19 cellular contexts compared by ENCODE assay signal in genomic region chr7:32089678-32090077, GRCh38. TPM values are rescaled to one million over a fixed set of nuclear protein-coding genes. Genes with fewer than 3 reads are reported as not detected.
A peak's percentile ranks its signal among the peaks of the same experiment; 100 is the strongest.
DNase-seq lines count a peak whose midpoint lies in the region; ATAC-seq and TF ChIP-seq lines count a peak whose summit lies in the region.
"Had no signal": no experiment of that assay in that cellular context is flagged by ENCODE, and none has a peak within 500 bp of the region (broad histone marks: within the 10 kb centered on the region; RNA-seq: fewer than 3 reads in every experiment).

No MANE protein-coding gene starts in this region.

- H2AFZ ChIP-seq in neural progenitor cell (replicated peaks), result no peak overlapping the region

- H3K9me3 Mint-ChIP-seq in chondrocyte (ENCODE audit: low read depth), result no peaks in the 10 kb centered on the region
- no peaks in the 10 kb centered on the region for H3K9me3 Mint-ChIP-seq in neural progenitor cell
- H3K9me3 Mint-ChIP-seq: CD4-positive, alpha-beta T cell had no signal

- TF ChIP-seq CTCF in heart right ventricle (IDR thresholded peaks at IDR 0.05), result no peak
- 0 out of 2 replicates have a peak, but pooled peaks have one; percentile 2 for TF ChIP-seq CTCF in BJ (IDR thresholded peaks at IDR 0.05; ENCODE audit: insufficient read depth, low read depth, low read length)
- peak; percentile 32 for TF ChIP-seq CTCF in chondrocyte (IDR thresholded peaks at IDR 0.05)
- TF ChIP-seq CTCF in neural progenitor cell (IDR thresholded peaks at IDR 0.05), result no peak
- no peak for TF ChIP-seq CTCF in lower leg skin (IDR thresholded peaks at IDR 0.05)
- no peak for TF ChIP-seq CTCF in upper lobe of right lung (IDR thresholded peaks at IDR 0.05)

- POLR2A ChIA-PET in BJ (lab: Charles Lee), result interaction anchor here (0.6 kb wide), 1 partner anchor 85 kb away, joined by 3 read pairs; no protein-coding TSS in a partner anchor

- H3K4me3 Mint-ChIP-seq in chondrocyte (ENCODE audit: unreplicated experiment) (no peak overlapping the region), neural progenitor cell (no peak overlapping the region)
- H3K4me3 Mint-ChIP-seq: CD4-positive, alpha-beta T cell; HFFc6 had no signal

- intact Hi-C loops in heart right ventricle (cut with DNase I), result no loop called here
- intact Hi-C loops in Right ventricle myocardium inferior (cut with DNase I), result no loop called here
- intact Hi-C loops in lower leg skin (cut with DNase I; ENCODE audit: low total_unique reads), result no loop called here
- intact Hi-C loops in upper lobe of right lung (cut with DNase I), result no loop called here

- H3K4me2 ChIP-seq in neural progenitor cell, result no peak overlapping the region

- H3K36me3 ChIP-seq in heart right ventricle, result no peaks in the 10 kb centered on the region
- H3K36me3 ChIP-seq in BJ (ENCODE audit: control insufficient read depth, insufficient read depth, low read length), result no peaks in the 10 kb centered on the region
- H3K36me3 ChIP-seq in neural progenitor cell, result no peaks in the 10 kb centered on the region
- no peaks in the 10 kb centered on the region for H3K36me3 ChIP-seq in upper lobe of right lung
- H3K36me3 ChIP-seq: BE2C had no signal

- no peak overlapping the region for H3K4me3 ChIP-seq in heart right ventricle
- H3K4me3 ChIP-seq in BJ (ENCODE audit: low read depth, low read length), result no peak overlapping the region
- no peak overlapping the region for H3K4me3 ChIP-seq in neural progenitor cell
- H3K4me3 ChIP-seq in lower leg skin (ENCODE audit: low read depth, poor library complexity, severe bottlenecking), result no peak overlapping the region
- H3K4me3 ChIP-seq in upper lobe of right lung, result no peak overlapping the region

- no peaks in the 10 kb centered on the region for H3K27me3 Mint-ChIP-seq in chondrocyte (ENCODE audit: low read depth)
- peaks cover 3% of the 10 kb centered on the region for H3K27me3 Mint-ChIP-seq in neural progenitor cell (ENCODE audit: insufficient read depth, low read depth)
- H3K27me3 Mint-ChIP-seq: CD4-positive, alpha-beta T cell had no signal

- H3K27ac Mint-ChIP-seq in chondrocyte (ENCODE audit: unreplicated experiment), result no peak overlapping the region
- H3K27ac Mint-ChIP-seq in neural progenitor cell, result peak overlapping the region; percentile 29
- H3K27ac Mint-ChIP-seq: CD4-positive, alpha-beta T cell; HFFc6 had no signal

- ATAC-seq in heart right ventricle (no peak), Right ventricle myocardium inferior (no peak), upper lobe of right lung (no peak)
- ATAC-seq: HCT116 had no signal

- CTCF ChIA-PET in BJ (lab: Yijun Ruan, JAX), result interaction anchor here (0.9 to 1.2 kb wide), 2 partner anchors 73 to 75 kb away, joined by 4 read pairs; no protein-coding TSS in a partner anchor

- no peaks in the 10 kb centered on the region for H3F3A ChIP-seq in neural progenitor cell (ENCODE audit: low read depth)

- H3K9ac ChIP-seq in neural progenitor cell, result no peak overlapping the region

- no peaks in the 10 kb centered on the region for H4K20me1 ChIP-seq in neural progenitor cell (ENCODE audit: low read depth)

- no peaks in the 10 kb centered on the region for H3K79me2 ChIP-seq in neural progenitor cell (ENCODE audit: low read depth)

- no peaks in the 10 kb centered on the region for H3K27me3 ChIP-seq in heart right ventricle
- H3K27me3 ChIP-seq in BJ (ENCODE audit: control insufficient read depth, insufficient read depth, low read length), result no peaks in the 10 kb centered on the region
- H3K27me3 ChIP-seq in neural progenitor cell, result no peaks in the 10 kb centered on the region
- no peaks in the 10 kb centered on the region for H3K27me3 ChIP-seq in upper lobe of right lung
- H3K27me3 ChIP-seq: BE2C had no signal

- peak overlapping the region in 7 of 10 donors; percentile 4 to 70 (median 63) for H3K27ac ChIP-seq in heart right ventricle
- H3K27ac ChIP-seq in neural progenitor cell, result no peak overlapping the region
- H3K27ac ChIP-seq in upper lobe of right lung, result no peak overlapping the region
- H3K27ac ChIP-seq: C4-2B had no signal

- H3K36me3 Mint-ChIP-seq in chondrocyte (ENCODE audit: low read depth) (no peaks in the 10 kb centered on the region), neural progenitor cell (no peaks in the 10 kb centered on the region)

- TF ChIP-seq POLR2A in lower leg skin (IDR thresholded peaks at IDR 0.05), result no peak

- DNase-seq in heart right ventricle, result no peak
- DNase-seq in Right ventricle myocardium inferior (ENCODE audit: missing footprints), result no peak
- DNase-seq in BJ (ENCODE audit: low read depth), result no peak
- DNase-seq in chondrocyte (ENCODE audit: low spot score), result no peak
- no peak for DNase-seq in neural progenitor cell (ENCODE audit: low spot score)
- DNase-seq in lower leg skin (ENCODE audit: low spot score in 2 of 2), result no peak
- no peak for DNase-seq in medulla oblongata (ENCODE audit: extremely low spot score)
- no peak for DNase-seq in upper lobe of right lung
- DNase-seq: ACHN; BE2C; Caco-2; CD4-positive, alpha-beta T cell; DMS79 treated with DMSO at 0.1 percent for 48 hours; GF-D8; GOT3; H7; HFFc6 had no signal

- H3K4me1 Mint-ChIP-seq in chondrocyte (ENCODE audit: low read depth), result peaks cover 31% of the 10 kb centered on the region
- H3K4me1 Mint-ChIP-seq in neural progenitor cell, result peaks cover 17% of the 10 kb centered on the region

- H3K4me1 ChIP-seq in heart right ventricle, result peaks cover 10 to 57% (median 42%) of the 10 kb centered on the region in 9 donors
- no peaks in the 10 kb centered on the region for H3K4me1 ChIP-seq in neural progenitor cell
- no peaks in the 10 kb centered on the region for H3K4me1 ChIP-seq in upper lobe of right lung
- H3K4me1 ChIP-seq: BE2C, Caco-2 had no signal

- H3K9me3 ChIP-seq in heart right ventricle (peaks cover 0 to 3% (median 0%) of the 10 kb centered on the region in 11 donors), neural progenitor cell (ENCODE audit: low read depth) (no peaks in the 10 kb centered on the region), upper lobe of right lung (no peaks in the 10 kb centered on the region)
- H3K9me3 ChIP-seq: BE2C, Caco-2 had no signal

RNA-seq across cellular contexts. Expression of gene PDE1C, which starts 19.5 kb away (rescaled TPM):
- total RNA-seq in heart right ventricle (100 to 1,000 TPM; 124 to 315 (median 197) TPM), Right ventricle myocardium inferior (198 TPM), chondrocyte (53.2 to 54.6 TPM (median 53.5 TPM) in 3 replicates), neural progenitor cell (ENCODE audit: low replicate concordance) (0.54 and 0.56 TPM in 2 replicates), lower leg skin (1 to 10 TPM in 3 of 4 donors, under 1 TPM in 1; 0.53 to 3.5 (median 3.0) TPM), upper lobe of right lung (13.0 TPM)
- polyA plus RNA-seq in heart right ventricle (10 to 100 TPM; 11.7 to 67.7 TPM), BJ (2011; rRNA removed) (19.6 and 32.4 TPM in 2 replicates)
- 88.5 and 119 TPM in 2 replicates for polyA minus RNA-seq in BJ (2011; rRNA and poly(A)+ RNA removed)
- total RNA-seq: Caco-2; CD4-positive, alpha-beta T cell had no signal

Comparison
In these comparisons a context has a peak if more than half of its experiments do, and no peak if none do; other contexts are left out.
1. H3K27ac ChIP-seq: peak in heart right ventricle (7 of 10); none in neural progenitor cell (single experiment) and upper lobe of right lung (single experiment).
2. CTCF ChIP-seq: peak in BJ (single experiment) and chondrocyte (single experiment); none in heart right ventricle (0 of 9), neural progenitor cell (single experiment), lower leg skin (0 of 3) and upper lobe of right lung (single experiment).